Comparison of ENCODE assay signal across 16 cellular contexts in genomic region chr7:19066109-19066508, GRCh38. TPM values are rescaled to one million over a fixed set of nuclear protein-coding genes. Genes with fewer than 3 reads are reported as not detected.
DNase-seq lines count a peak whose midpoint lies in the region; ATAC-seq and TF ChIP-seq lines count a peak whose summit lies in the region.
"Had no signal": no experiment of that assay in that cellular context is flagged by ENCODE, and none has a peak within 500 bp of the region (broad histone marks: within the 10 kb centered on the region; RNA-seq: fewer than 3 reads in every experiment).

No MANE protein-coding gene starts in this region.

- no peak for TF ChIP-seq CTCF in osteocyte (IDR thresholded peaks at IDR 0.05)

- no peaks in the 10 kb centered on the region for H3K27me3 Mint-ChIP-seq in osteocyte (ENCODE audit: unreplicated experiment)
- H3K27me3 Mint-ChIP-seq: CD4-positive, CD25-positive, alpha-beta regulatory T cell had no signal

- H3K4me3 Mint-ChIP-seq in osteocyte (ENCODE audit: unreplicated experiment): no peak overlapping the region
- H3K4me3 Mint-ChIP-seq: CD4-positive, CD25-positive, alpha-beta regulatory T cell had no signal

- H3K4me1 Mint-ChIP-seq in osteocyte (ENCODE audit: unreplicated experiment): peaks cover 46% of the 10 kb centered on the region
- H3K4me1 Mint-ChIP-seq: CD4-positive, CD25-positive, alpha-beta regulatory T cell had no signal

- peaks cover 12% of the 10 kb centered on the region for H3K9me3 Mint-ChIP-seq in osteocyte (ENCODE audit: unreplicated experiment)

- ATAC-seq in GM21515 (IDR thresholded peaks at IDR 0.05; ENCODE audit: unreplicated experiment) (no peak), HG02885 (IDR thresholded peaks at IDR 0.05; ENCODE audit: poor library complexity, unreplicated experiment) (no peak), HG02623 (IDR thresholded peaks at IDR 0.05; ENCODE audit: unreplicated experiment) (no peak)
- ATAC-seq: A549, GM12878, Right ventricle myocardium inferior had no signal

- no peaks in the 10 kb centered on the region for H3K36me3 Mint-ChIP-seq in osteocyte (ENCODE audit: unreplicated experiment)
- H3K36me3 Mint-ChIP-seq: CD4-positive, CD25-positive, alpha-beta regulatory T cell had no signal

- DNase-seq in EL (peak; percentile 54), NCI-H226 (peak; percentile 47), astrocyte of the hippocampus (ENCODE audit: low read depth, low spot score) (peak; percentile 15), osteocyte (ENCODE audit: extremely low spot score, unreplicated experiment) (no peak), NCI-H524 (lab: John Stamatoyannopoulos, UW) (no peak)
- DNase-seq: CD4-positive, CD25-positive, alpha-beta regulatory T cell; NCI-H1105 treated with DMSO at 0.1 percent for 48 hours; NCI-H2029 treated with DMSO at 0.1 percent for 48 hours; NCI-H526; SW 1271 had no signal

- H3K27ac Mint-ChIP-seq in osteocyte (ENCODE audit: unreplicated experiment): peak overlapping the region; percentile 73
- H3K27ac Mint-ChIP-seq: CD4-positive, CD25-positive, alpha-beta regulatory T cell had no signal

RNA-seq across cellular contexts. Expression of gene TWIST1, which starts 51.3 kb away (rescaled TPM):
- total RNA-seq in osteocyte: 53.4 and 58.4 TPM in 2 replicates
- total RNA-seq: GM12878 had no signal

Comparison
In these comparisons a context has a peak if more than half of its experiments do, and no peak if none do; other contexts are left out.
1. DNase-seq: peak in EL (single experiment), NCI-H226 (single experiment) and astrocyte of the hippocampus (single experiment); none in osteocyte (single experiment) and NCI-H524 (0 of 2).